8 cellular contexts compared by ENCODE assay signal in genomic region chr3:49554639-49555265, GRCh38. TPM values are rescaled to one million over a fixed set of nuclear protein-coding genes. Genes with fewer than 3 reads are reported as not detected.
DNase-seq lines count a peak whose midpoint lies in the region; ATAC-seq and TF ChIP-seq lines count a peak whose summit lies in the region.

No MANE protein-coding gene starts in this region.

- H3K27me3 ChIP-seq in A673 (replicated peaks; ENCODE audit: insufficient read depth, low read depth, low read length, poor library complexity) (no peaks in the 10 kb centered on the region), muscle layer of colon (ENCODE audit: control insufficient read depth in 1 of 2, insufficient read depth in 2 of 2, low read length in 2 of 2) (no peaks in the 10 kb centered on the region)

- no peaks in the 10 kb centered on the region for H3K4me1 ChIP-seq in A673 (ENCODE audit: insufficient read depth, low read length, poor library complexity, severe bottlenecking)
- H3K4me1 ChIP-seq in muscle layer of colon (ENCODE audit: insufficient read depth, low read length), result peaks cover 16% of the 10 kb centered on the region

- H3K9ac ChIP-seq in muscle layer of colon (ENCODE audit: low read length), result no peak overlapping the region

- CTCF ChIA-PET in A673 (lab: Charles Lee), result interaction anchor here (1.2 kb wide), 1 partner anchor 15 kb away, joined by 3 read pairs; no protein-coding TSS in a partner anchor

- H3K4me3 ChIP-seq in A673 (ENCODE audit: low read depth, low read length, poor library complexity, severe bottlenecking) (peak overlapping the region; percentile 61), WI38 (ENCODE audit: low read depth, low read length) (peak overlapping the region; percentile 34; the same call in 1 of the 2 replicates), muscle layer of colon (ENCODE audit: low read depth in 1 of 2, low read length in 2 of 2) (peak overlapping the region; percentile 15 to 51)

- ATAC-seq in GM19025 (IDR thresholded peaks at IDR 0.05; ENCODE audit: low read depth, unreplicated experiment), result peak; percentile 60
- peak; percentile 68 for ATAC-seq in HG03354 (IDR thresholded peaks at IDR 0.05; ENCODE audit: poor library complexity, severe bottlenecking, unreplicated experiment)

- no TSS peak for BruUV-seq in A673 (replicated peaks; lab: Mats Ljungman, UMichigan)

- no peaks in the 10 kb centered on the region for H3K9me3 ChIP-seq in A673 (ENCODE audit: low read depth, low read length, poor library complexity, severe bottlenecking)
- H3K9me3 ChIP-seq in muscle layer of colon (ENCODE audit: low read length), result no peaks in the 10 kb centered on the region

- intact Hi-C loops in A673 (cut with micrococcal nuclease; ENCODE audit: unreplicated experiment), result no loop called here

- H3K36me3 ChIP-seq in A673 (ENCODE audit: insufficient read depth, low read length, poor library complexity, severe bottlenecking), result no peaks in the 10 kb centered on the region
- no peaks in the 10 kb centered on the region for H3K36me3 ChIP-seq in muscle layer of colon (ENCODE audit: insufficient read depth, low read length)

- POLR2A ChIA-PET in A673 (lab: Charles Lee; ENCODE audit: low non-redundant PET), result no interaction called here

- DNase-seq in A673 (ENCODE audit: low spot score) (peak; percentile 8), substantia nigra (lab: John Stamatoyannopoulos, UW) (peak in 18 of 49 donors; percentile 38 to 75 (median 62)), hippocampal formation (lab: John Stamatoyannopoulos, UW) (no peak)
- peak; percentile 38 for DNase-seq in effector CD4-positive, alpha-beta T cell

- no peak for TF ChIP-seq CTCF in A673 (conservative IDR thresholded peaks at IDR 0.05; ENCODE audit: low read depth, low read length)
- TF ChIP-seq CTCF in WI38 (IDR thresholded peaks at IDR 0.05; ENCODE audit: low read depth, low read length), result no peak

- no peak overlapping the region for H3K27ac ChIP-seq in A673 (ENCODE audit: low read depth, low read length, poor library complexity, severe bottlenecking)
- no peak overlapping the region for H3K27ac ChIP-seq in muscle layer of colon (ENCODE audit: low read depth, low read length)
- peak overlapping the region; percentile 24 for H3K27ac ChIP-seq in substantia nigra (ENCODE audit: low read depth, low read length, poor library complexity, severe bottlenecking)

RNA-seq across cellular contexts. Expression of gene BSN, which starts 0.5 kb away (rescaled TPM):
- total RNA-seq in A673 (2021), result 1.1 and 1.4 TPM in 2 replicates

Comparison
In these comparisons a context has a peak if more than half of its experiments do, and no peak if none do; other contexts are left out.
1. DNase-seq: peak in A673 (single experiment) and effector CD4-positive, alpha-beta T cell (single experiment); none in hippocampal formation (0 of 2).
2. Peak in every context shown above with its lines, with median percentiles within 50 percentile points of each other: H3K4me3 ChIP-seq.